1 cellular context compared by ENCODE assay signal in genomic region chr9:129483467-129484324, GRCh38.
A peak's percentile ranks its signal among the peaks of the same experiment; 100 is the strongest.
TF ChIP-seq lines count a peak whose summit lies in the region.

No MANE protein-coding gene starts in this region.

TF ChIP-seq in HEK293, 187 proteins besides CTCF, POLR2A, EP300 and RAD21 (continued from another document):
- no peak for TF ChIP-seq BCL6B (tag by site-specific recombination; IDR thresholded peaks at IDR 0.05)
- TF ChIP-seq ZNF169 (tag by site-specific recombination; IDR thresholded peaks at IDR 0.05), result no peak
- no peak for TF ChIP-seq ZNF19 (tag by site-specific recombination; IDR thresholded peaks at IDR 0.05; ENCODE audit: low read depth)
- TF ChIP-seq ZNF239 (tag by site-specific recombination; IDR thresholded peaks at IDR 0.05), result no peak
- TF ChIP-seq, protein P1, sequence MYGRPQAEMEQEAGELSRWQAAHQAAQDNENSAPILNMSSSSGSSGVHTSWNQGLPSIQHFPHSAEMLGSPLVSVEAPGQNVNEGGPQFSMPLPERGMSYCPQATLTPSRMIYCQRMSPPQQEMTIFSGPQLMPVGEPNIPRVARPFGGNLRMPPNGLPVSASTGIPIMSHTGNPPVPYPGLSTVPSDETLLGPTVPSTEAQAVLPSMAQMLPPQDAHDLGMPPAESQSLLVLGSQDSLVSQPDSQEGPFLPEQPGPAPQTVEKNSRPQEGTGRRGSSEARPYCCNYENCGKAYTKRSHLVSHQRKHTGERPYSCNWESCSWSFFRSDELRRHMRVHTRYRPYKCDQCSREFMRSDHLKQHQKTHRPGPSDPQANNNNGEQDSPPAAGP (tag by site-specific recombination; IDR thresholded peaks at IDR 0.05), result no peak
- TF ChIP-seq GLI2 (tag by site-specific recombination; IDR thresholded peaks at IDR 0.05; ENCODE audit: borderline replicate concordance, low read depth), result no peak
- no peak for TF ChIP-seq REST (tag by site-specific recombination; IDR thresholded peaks at IDR 0.05)
- TF ChIP-seq ZSCAN18 (tag by site-specific recombination; IDR thresholded peaks at IDR 0.05), result no peak
- TF ChIP-seq ZNF701 (tag by site-specific recombination; IDR thresholded peaks at IDR 0.05), result no peak
- TF ChIP-seq ZFP41 (tag by site-specific recombination; IDR thresholded peaks at IDR 0.05; ENCODE audit: borderline replicate concordance), result no peak
- no peak for TF ChIP-seq ZNF366 (tag by site-specific recombination; conservative IDR thresholded peaks at IDR 0.05)
- no peak for TF ChIP-seq ZSCAN5A (tag by site-specific recombination; IDR thresholded peaks at IDR 0.05)
- no peak for TF ChIP-seq SP3 (tag by site-specific recombination; IDR thresholded peaks at IDR 0.05)
- no peak for TF ChIP-seq ZNF560 (tag by site-specific recombination; IDR thresholded peaks at IDR 0.05; ENCODE audit: borderline replicate concordance)
- no peak for TF ChIP-seq ZNF155 (tag by site-specific recombination; IDR thresholded peaks at IDR 0.05)
- TF ChIP-seq HIC1 (tag by site-specific recombination; IDR thresholded peaks at IDR 0.05), result no peak; the same call in none of the 2 replicates
- TF ChIP-seq, protein P2, sequence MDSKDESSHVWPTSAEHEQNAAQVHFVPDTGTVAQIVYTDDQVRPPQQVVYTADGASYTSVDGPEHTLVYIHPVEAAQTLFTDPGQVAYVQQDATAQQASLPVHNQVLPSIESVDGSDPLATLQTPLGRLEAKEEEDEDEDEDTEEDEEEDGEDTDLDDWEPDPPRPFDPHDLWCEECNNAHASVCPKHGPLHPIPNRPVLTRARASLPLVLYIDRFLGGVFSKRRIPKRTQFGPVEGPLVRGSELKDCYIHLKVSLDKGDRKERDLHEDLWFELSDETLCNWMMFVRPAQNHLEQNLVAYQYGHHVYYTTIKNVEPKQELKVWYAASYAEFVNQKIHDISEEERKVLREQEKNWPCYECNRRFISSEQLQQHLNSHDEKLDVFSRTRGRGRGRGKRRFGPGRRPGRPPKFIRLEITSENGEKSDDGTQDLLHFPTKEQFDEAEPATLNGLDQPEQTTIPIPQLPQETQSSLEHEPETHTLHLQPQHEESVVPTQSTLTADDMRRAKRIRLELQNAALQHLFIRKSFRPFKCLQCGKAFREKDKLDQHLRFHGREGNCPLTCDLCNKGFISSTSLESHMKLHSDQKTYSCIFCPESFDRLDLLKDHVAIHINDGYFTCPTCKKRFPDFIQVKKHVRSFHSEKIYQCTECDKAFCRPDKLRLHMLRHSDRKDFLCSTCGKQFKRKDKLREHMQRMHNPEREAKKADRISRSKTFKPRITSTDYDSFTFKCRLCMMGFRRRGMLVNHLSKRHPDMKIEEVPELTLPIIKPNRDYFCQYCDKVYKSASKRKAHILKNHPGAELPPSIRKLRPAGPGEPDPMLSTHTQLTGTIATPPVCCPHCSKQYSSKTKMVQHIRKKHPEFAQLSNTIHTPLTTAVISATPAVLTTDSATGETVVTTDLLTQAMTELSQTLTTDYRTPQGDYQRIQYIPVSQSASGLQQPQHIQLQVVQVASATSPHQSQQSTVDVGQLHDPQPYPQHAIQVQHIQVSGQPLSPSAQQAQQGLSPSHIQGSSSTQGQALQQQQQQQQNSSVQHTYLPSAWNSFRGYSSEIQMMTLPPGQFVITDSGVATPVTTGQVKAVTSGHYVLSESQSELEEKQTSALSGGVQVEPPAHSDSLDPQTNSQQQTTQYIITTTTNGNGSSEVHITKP (tag by site-specific recombination; IDR thresholded peaks at IDR 0.05), result 0 out of 2 replicates have a peak, but pooled peaks have one; percentile 13
- TF ChIP-seq ZNF175 (tag by site-specific recombination; IDR thresholded peaks at IDR 0.05), result no peak
- TF ChIP-seq, protein P3, sequence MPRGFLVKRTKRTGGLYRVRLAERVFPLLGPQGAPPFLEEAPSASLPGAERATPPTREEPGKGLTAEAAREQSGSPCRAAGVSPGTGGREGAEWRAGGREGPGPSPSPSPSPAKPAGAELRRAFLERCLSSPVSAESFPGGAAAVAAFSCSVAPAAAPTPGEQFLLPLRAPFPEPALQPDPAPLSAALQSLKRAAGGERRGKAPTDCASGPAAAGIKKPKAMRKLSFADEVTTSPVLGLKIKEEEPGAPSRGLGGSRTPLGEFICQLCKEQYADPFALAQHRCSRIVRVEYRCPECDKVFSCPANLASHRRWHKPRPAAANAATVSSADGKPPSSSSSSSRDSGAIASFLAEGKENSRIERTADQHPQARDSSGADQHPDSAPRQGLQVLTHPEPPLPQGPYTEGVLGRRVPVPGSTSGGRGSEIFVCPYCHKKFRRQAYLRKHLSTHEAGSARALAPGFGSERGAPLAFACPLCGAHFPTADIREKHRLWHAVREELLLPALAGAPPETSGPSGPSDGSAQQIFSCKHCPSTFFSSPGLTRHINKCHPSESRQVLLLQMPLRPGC (tag by site-specific recombination; IDR thresholded peaks at IDR 0.05), result no peak
